ENCODE assay signal across 1 cellular context in the genomic region with DNA sequence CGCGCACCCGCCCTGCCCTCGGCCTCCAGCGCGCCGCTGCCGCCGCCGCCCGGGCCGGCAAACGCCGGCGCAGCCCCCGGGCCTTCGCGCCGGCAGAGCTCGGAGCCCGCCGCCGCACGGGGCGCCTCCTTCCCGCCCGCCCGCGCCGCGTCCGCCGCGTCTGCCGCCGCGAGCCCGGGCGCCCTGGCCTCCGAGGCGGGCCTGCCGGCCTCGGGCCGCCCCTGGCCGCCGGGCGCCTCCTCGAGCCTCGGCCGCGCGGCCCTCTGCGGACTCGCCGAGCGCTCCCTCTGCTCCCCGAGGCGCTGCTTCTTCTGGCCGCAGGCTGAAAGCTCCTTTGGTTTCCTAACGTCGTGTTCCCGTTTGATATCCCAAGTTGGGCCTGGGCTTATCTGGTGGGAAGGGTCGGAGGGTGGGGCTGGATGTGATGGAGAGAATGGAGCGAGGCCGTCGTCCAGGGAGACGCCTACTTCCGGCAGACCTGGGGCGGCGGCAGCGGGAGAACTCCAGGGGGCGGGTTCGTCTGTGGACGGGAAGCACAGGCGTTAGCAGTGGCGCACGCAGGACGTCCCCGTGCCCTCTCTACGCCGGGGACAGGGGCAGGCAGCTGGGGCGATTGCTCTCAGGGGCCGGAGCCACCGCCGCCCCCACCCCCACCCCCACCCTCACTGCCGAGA.
TF ChIP-seq lines count a peak whose summit lies in the region.

No MANE protein-coding gene starts in this region.

TF ChIP-seq in IMR-90, 13 proteins besides CTCF, POLR2A, EP300 and RAD21 (continued from another document):
- TF ChIP-seq MAZ (IDR thresholded peaks at IDR 0.05; ENCODE audit: borderline replicate concordance, low read depth, low read length) = no peak
- TF ChIP-seq USF2 (IDR thresholded peaks at IDR 0.05; ENCODE audit: low read depth, low read length) = no peak
- no peak for TF ChIP-seq CEBPB (IDR thresholded peaks at IDR 0.05; ENCODE audit: low read depth, low read length)
- no peak for TF ChIP-seq SMC3 (IDR thresholded peaks at IDR 0.05; ENCODE audit: low read depth, low read length)
